19 cellular contexts compared by ENCODE assay signal in the genomic region with DNA sequence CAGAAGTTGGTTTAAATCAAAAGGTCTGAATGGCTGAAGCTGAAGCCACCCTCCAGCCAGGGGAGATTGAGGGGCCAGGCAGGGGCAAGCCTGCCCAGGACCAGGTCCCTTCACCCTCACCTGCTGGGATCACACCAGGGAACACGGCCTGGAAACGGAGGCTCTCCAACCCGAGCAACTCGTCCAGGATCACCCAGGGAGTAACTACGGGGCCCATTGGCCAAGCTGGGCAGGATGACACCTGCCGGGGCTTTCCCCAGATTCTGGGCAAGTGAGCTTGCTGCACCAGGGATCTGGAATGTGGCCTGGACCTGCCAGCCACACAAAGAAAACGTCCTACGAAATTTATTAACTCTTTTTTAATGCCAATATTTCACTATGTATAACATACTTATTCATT. TPM values are rescaled to one million over a fixed set of nuclear protein-coding genes. Genes with fewer than 3 reads are reported as not detected.
DNase-seq lines count a peak whose midpoint lies in the region; FAIRE-seq and TF ChIP-seq lines count a peak whose summit lies in the region.
"Had no signal": no experiment of that assay in that cellular context is flagged by ENCODE, and none has a peak within 500 bp of the region (broad histone marks: within the 10 kb centered on the region; RNA-seq: fewer than 3 reads in every experiment).

No MANE protein-coding gene starts in this region.

- H3K79me2 ChIP-seq in H9 (ENCODE audit: insufficient read depth, low read length) = no peaks in the 10 kb centered on the region

- no CpG with 5 or more reads among the region's 8 CpGs for WGBS in H9 (ENCODE audit: extremely low coverage, insufficient read length, low lambda C conversion rate)

- no peak overlapping the region for H3K4me3 Mint-ChIP-seq in CD14-positive monocyte
- no peak overlapping the region for H3K4me3 Mint-ChIP-seq in H9
- H3K4me3 Mint-ChIP-seq in chondrocyte (ENCODE audit: unreplicated experiment) = no peak overlapping the region
- H3K4me3 Mint-ChIP-seq: CD4-positive, alpha-beta memory T cell had no signal

- no peak overlapping the region for H3K23ac ChIP-seq in H9 (ENCODE audit: insufficient read length, low read depth, low read length)

- H2BK20ac ChIP-seq in H9 (ENCODE audit: low read depth, low read length, poor library complexity, severe bottlenecking) = no peak overlapping the region

- peaks cover 3% of the 10 kb centered on the region for H3K4me1 Mint-ChIP-seq in CD14-positive monocyte
- H3K4me1 Mint-ChIP-seq in H9 = peaks cover 3% of the 10 kb centered on the region in 2 experiments; a peak in 1 of 4 replicates
- H3K4me1 Mint-ChIP-seq in chondrocyte (ENCODE audit: low read depth) = peaks cover 4% of the 10 kb centered on the region

- no peak overlapping the region for H2BK12ac ChIP-seq in H9 (ENCODE audit: insufficient read length, low read depth, low read length)

- no peak overlapping the region for H2BK15ac ChIP-seq in H9 (ENCODE audit: low read depth, low read length)

- no peak overlapping the region for H4K5ac ChIP-seq in H9 (ENCODE audit: insufficient read length, low read depth, low read length)

- H3K36me3 Mint-ChIP-seq in CD14-positive monocyte (no peaks in the 10 kb centered on the region), H9 (ENCODE audit: insufficient read depth in 1 of 3, low read depth in 3 of 3) (peaks cover 0 to 3% (median 0%) of the 10 kb centered on the region in 3 experiments; a peak in 2 of 7 replicates), chondrocyte (ENCODE audit: low read depth) (no peaks in the 10 kb centered on the region)
- H3K36me3 Mint-ChIP-seq: CD4-positive, alpha-beta memory T cell had no signal

- H3K27ac ChIP-seq in H9 (ENCODE audit: insufficient read length, low read depth, low read length) = no peak overlapping the region
- H3K27ac ChIP-seq: 22Rv1, A549, C4-2B, HL-60 had no signal

- TF ChIP-seq CTCF in CD14-positive monocyte (IDR thresholded peaks at IDR 0.05) (no peak), H9 (conservative IDR thresholded peaks at IDR 0.05) (no peak), chondrocyte (IDR thresholded peaks at IDR 0.05) (no peak)

- no peak overlapping the region for H3K4ac ChIP-seq in H9 (ENCODE audit: low read depth, low read length)

- H3T11ph ChIP-seq in H9 (ENCODE audit: low read length) = no peak overlapping the region

- no peaks in the 10 kb centered on the region for H3K4me1 ChIP-seq in H9 (ENCODE audit: insufficient read depth, low read length)

- no peaks in the 10 kb centered on the region for H3K23me2 ChIP-seq in H9 (ENCODE audit: insufficient read length, low read depth, low read length, poor library complexity, severe bottlenecking)

- intact Hi-C loops in CD14-positive monocyte (cut with micrococcal nuclease) (loop anchor here in 1 of 2 donors (5.0 kb wide), 2 partner anchors 418 to 1678 kb away; no protein-coding TSS in a partner anchor), posterior vena cava (cut with DNase I) (no loop called here)

- no peak overlapping the region for H2BK120ac ChIP-seq in H9 (ENCODE audit: low read depth, low read length, poor library complexity, severe bottlenecking)

- no peaks in the 10 kb centered on the region for H3K27me3 ChIP-seq in H9 (ENCODE audit: insufficient read depth, low read length)

- no peak overlapping the region for H2BK5ac ChIP-seq in H9 (ENCODE audit: insufficient read length, low read length)

- no peak overlapping the region for H4K91ac ChIP-seq in H9 (ENCODE audit: insufficient read length, low read depth, low read length)

- H3K9me3 Mint-ChIP-seq in CD14-positive monocyte (peaks cover 0 to 7% (median 3%) of the 10 kb centered on the region in 7 donors), H9 (peaks cover 7 to 8% of the 10 kb centered on the region in 2 experiments; a peak in 4 of 5 replicates), chondrocyte (ENCODE audit: low read depth) (no peaks in the 10 kb centered on the region)
- H3K9me3 Mint-ChIP-seq: CD4-positive, alpha-beta memory T cell had no signal

- H4K8ac ChIP-seq in H9 (replicated peaks; ENCODE audit: insufficient read length, low read depth, low read length) = no peak overlapping the region

- peak; percentile 14 for DNase-seq in CD14-positive monocyte (ENCODE audit: low spot score)
- peak; percentile 20 for DNase-seq in H9
- DNase-seq in chondrocyte (ENCODE audit: low spot score) = peak; percentile 58
- peak; percentile 49 for DNase-seq in posterior vena cava (ENCODE audit: low spot score)
- no peak for DNase-seq in urothelium cell line (ENCODE audit: low spot score)
- no peak for DNase-seq in NCI-H82 treated with DMSO at 0.1 percent for 48 hours (lab: John Stamatoyannopoulos, UW; ENCODE audit: unreplicated experiment)
- DNase-seq in NCI-H69 (lab: John Stamatoyannopoulos, UW) = no peak
- no peak for DNase-seq in occipital lobe (lab: John Stamatoyannopoulos, UW)
- DNase-seq: AML-193; Calu3; CD4-positive, alpha-beta memory T cell; DMS79 treated with DMSO at 0.1 percent for 48 hours; HCEC 1CT had no signal

- H4K20me1 ChIP-seq in H9 (ENCODE audit: control insufficient read depth, insufficient read depth, insufficient read length) = no peaks in the 10 kb centered on the region

- H3K79me1 ChIP-seq in H9 (ENCODE audit: insufficient read depth, low read depth, low read length, poor library complexity, severe bottlenecking) = no peaks in the 10 kb centered on the region

- H3K4me2 ChIP-seq in H9 (ENCODE audit: insufficient read depth, insufficient read length, low read length) = no peak overlapping the region

- no peak overlapping the region for H2AFZ ChIP-seq in H9 (ENCODE audit: low read length)

- no peak overlapping the region for H3K14ac ChIP-seq in H9 (ENCODE audit: insufficient read depth, low read length)

- no peak overlapping the region for H3K56ac ChIP-seq in H9 (ENCODE audit: insufficient read length, low read depth, low read length)

- no peak overlapping the region for H3K18ac ChIP-seq in H9 (ENCODE audit: insufficient read length, low read depth, low read length)

- H3K9me3 ChIP-seq in H9 (ENCODE audit: control insufficient read depth, low read depth, low read length) = no peaks in the 10 kb centered on the region
- H3K9me3 ChIP-seq: A549 had no signal

- FAIRE-seq in urothelium cell line (lab: Jason Lieb, UNC) = no peak
- FAIRE-seq: A549, GM12878, H1 had no signal

- H3K27ac Mint-ChIP-seq in CD14-positive monocyte = no peak overlapping the region
- H3K27ac Mint-ChIP-seq in H9 = no peak overlapping the region
- no peak overlapping the region for H3K27ac Mint-ChIP-seq in chondrocyte (ENCODE audit: unreplicated experiment)
- H3K27ac Mint-ChIP-seq: CD4-positive, alpha-beta memory T cell had no signal

- H3K27me3 Mint-ChIP-seq in CD14-positive monocyte (ENCODE audit: low read depth in 3 of 3) (peaks cover 3 to 9% (median 5%) of the 10 kb centered on the region in 3 donors), H9 (ENCODE audit: low read depth) (no peaks in the 10 kb centered on the region; the same call in 1 of the 2 replicates), chondrocyte (ENCODE audit: low read depth) (peaks cover 25% of the 10 kb centered on the region)

- no peak overlapping the region for H2AK5ac ChIP-seq in H9 (ENCODE audit: insufficient read length, low read length)

- H3K9ac ChIP-seq in H9 (ENCODE audit: extremely low read depth, insufficient read length, low read length) = no peak overlapping the region

RNA-seq across cellular contexts. Expression of a gene that starts 30.4 kb away (rescaled TPM):
- polyA plus RNA-seq in CD14-positive monocyte = 10 to 100 TPM; 12.8 to 12.9 TPM
- total RNA-seq in H9 (2021) (33.8 and 35.1 TPM in 2 replicates), chondrocyte (24.3 to 27.5 TPM (median 25.1 TPM) in 3 replicates), posterior vena cava (10 to 100 TPM; 23.5 to 23.7 TPM), occipital lobe (64.1 TPM)

Comparison
In these comparisons a context has a peak if more than half of its experiments do, and no peak if none do; other contexts are left out.
1. DNase-seq: peak in CD14-positive monocyte (single experiment), H9 (single experiment), chondrocyte (single experiment) and posterior vena cava (single experiment); none in urothelium cell line (single experiment), NCI-H82 treated with DMSO at 0.1 percent for 48 hours (single experiment), NCI-H69 (single experiment) and occipital lobe (single experiment).